ENCODE assay signal across 24 cellular contexts in genomic region chr3:170520996-170521395, GRCh38.
DNase-seq lines count a peak whose midpoint lies in the region; ATAC-seq lines count a peak whose summit lies in the region.
"Had no signal": no experiment of that assay in that cellular context is flagged by ENCODE, and none has a peak within 500 bp of the region (broad histone marks: within the 10 kb centered on the region; RNA-seq: fewer than 3 reads in every experiment).

No MANE protein-coding gene starts in this region.

- intact Hi-C loops in left colon (cut with DNase I, micrococcal nuclease), result no loop called here

- H3K27me3 ChIP-seq in MG63, result no peaks in the 10 kb centered on the region
- H3K27me3 ChIP-seq: gastroesophageal sphincter, ovary, right atrium auricular region had no signal

- no peak overlapping the region for H3K4me3 ChIP-seq in MG63
- H3K4me3 ChIP-seq: gastroesophageal sphincter, ovary, right atrium auricular region had no signal

- DNase-seq in CMK (ENCODE audit: low read depth), result peak; percentile 42
- peak; percentile 53 for DNase-seq in MG63
- peak; percentile 82 for DNase-seq in astrocyte of the hippocampus (ENCODE audit: low read depth, low spot score)
- no peak for DNase-seq in left colon
- DNase-seq in CD1c-positive myeloid dendritic cell (ENCODE audit: extremely low spot score), result no peak
- DNase-seq in activated T-cell treated with anti-CD3 and anti-CD28 coated beads, Interleukin-2, amount 50 U/mL, for 48 hours, result no peak
- DNase-seq: activated CD4-positive, alpha-beta T cell treated with anti-CD3 and anti-CD28 coated beads, Interleukin-2, amount 50 U/mL, for 1 hour; aorta; cerebellar nuclear complex; effector CD4-positive, alpha-beta T cell; MM.1S; NCI-H1417 treated with DMSO at 0.1 percent for 48 hours; NCI-H524; ovary; stimulated activated CD4-positive, alpha-beta T cell treated with anti-CD3 and anti-CD28 coated beads, Interleukin-4, amount 100 ng/mL, for 24 hours; stimulated activated naive CD4-positive, alpha-beta T cell had no signal

- no peaks in the 10 kb centered on the region for H3K36me3 ChIP-seq in MG63
- H3K36me3 ChIP-seq: gastroesophageal sphincter, ovary, right atrium auricular region had no signal

- peak; percentile 45 for ATAC-seq in left colon
- ATAC-seq in HG02759 (IDR thresholded peaks at IDR 0.05; ENCODE audit: unreplicated experiment), result no peak
- ATAC-seq: activated naive CD4-positive, alpha-beta T cell treated with anti-CD3 and anti-CD28 coated beads, Interleukin-2, amount 50 U/mL, for 72 hours; activated T-helper 17 cell treated with anti-CD3 and anti-CD28 coated beads, Interleukin-2, amount 50 U/mL, for 72 hours; esophagus mucosa; gastroesophageal sphincter; HCT116; WTC11 had no signal

- H3K9me3 ChIP-seq in MG63, result no peaks in the 10 kb centered on the region
- H3K9me3 ChIP-seq: gastroesophageal sphincter, ovary, right atrium auricular region had no signal

Comparison
In these comparisons a context has a peak if more than half of its experiments do, and no peak if none do; other contexts are left out.
1. DNase-seq: peak in CMK (single experiment), MG63 (single experiment) and astrocyte of the hippocampus (single experiment); none in left colon (0 of 2), CD1c-positive myeloid dendritic cell (single experiment) and activated T-cell treated with anti-CD3 and anti-CD28 coated beads, Interleukin-2, amount 50 U/mL, for 48 hours (0 of 2).